Comparison of ENCODE assay signal across 16 cellular contexts in genomic region chr6:35058827-35059522, GRCh38.
DNase-seq lines count a peak whose midpoint lies in the region; ATAC-seq and TF ChIP-seq lines count a peak whose summit lies in the region.
"Had no signal": no experiment of that assay in that cellular context is flagged by ENCODE, and none has a peak within 500 bp of the region (broad histone marks: within the 10 kb centered on the region; RNA-seq: fewer than 3 reads in every experiment).

No MANE protein-coding gene starts in this region.

- no peak for TF ChIP-seq EP300 in stomach (IDR thresholded peaks at IDR 0.05)
- TF ChIP-seq EP300 in tibial nerve (IDR thresholded peaks at IDR 0.05) = no peak

- H3K27me3 ChIP-seq in stomach (no peaks in the 10 kb centered on the region), tibial nerve (no peaks in the 10 kb centered on the region)
- H3K27me3 ChIP-seq: heart left ventricle, vagina had no signal

- no peaks in the 10 kb centered on the region for H3K9me3 Mint-ChIP-seq in activated naive CD4-positive, alpha-beta T cell treated with anti-CD3 and anti-CD28 coated beads, Interleukin-2, amount 50 U/mL, for 72 hours
- no peaks in the 10 kb centered on the region for H3K9me3 Mint-ChIP-seq in WTC11
- H3K9me3 Mint-ChIP-seq: T-helper 1 cell treated with Interleukin-12 subunit alpha and Interleukin-12 subunit beta and Interleukin-4 antibody, amounts not matched to agents 30 μg/mL and 1 μg/mL, for 36 hours had no signal

- H3K9me3 ChIP-seq in mesodermal cell (ENCODE audit: control insufficient read depth, low read length) (no peaks in the 10 kb centered on the region), stomach (no peaks in the 10 kb centered on the region), tibial nerve (no peaks in the 10 kb centered on the region)
- H3K9me3 ChIP-seq: heart left ventricle, vagina had no signal

- intact Hi-C loops in stomach (cut with DNase I; ENCODE audit: low total_unique reads) = no loop called here

- CTCF ChIA-PET in WTC11 (lab: Charles Lee) = interaction anchor here (0.6 to 1.4 kb wide), 2 partner anchors 72 to 128 kb away, joined by 3 to 4 read pairs; no protein-coding TSS in a partner anchor

- H3K4me1 ChIP-seq in mesodermal cell (ENCODE audit: control insufficient read depth, insufficient read depth, low read length, poor library complexity, severe bottlenecking) (peaks cover 6% of the 10 kb centered on the region), stomach (peaks cover 0 to 41% (median 22%) of the 10 kb centered on the region in 4 donors), tibial nerve (peaks cover 0 to 39% (median 0%) of the 10 kb centered on the region in 4 donors)
- H3K4me1 ChIP-seq: vagina had no signal

- DNase-seq in activated naive CD4-positive, alpha-beta T cell treated with anti-CD3 and anti-CD28 coated beads, Interleukin-2, amount 50 U/mL, for 72 hours (ENCODE audit: low spot score in 2 of 2) = no peak
- no peak for DNase-seq in activated naive CD4-positive, alpha-beta T cell treated with anti-CD3 and anti-CD28 coated beads, Interleukin-2, amount 50 U/mL, for 16 hours
- no peak for DNase-seq in WTC11 (ENCODE audit: low spot score)
- DNase-seq in stomach = peak; percentile 45
- DNase-seq in tibial nerve (ENCODE audit: low spot score in 2 of 2) = no peak
- DNase-seq in dedifferentiated amniotic fluid mesenchymal stem cell (ENCODE audit: extremely low spot score) = no peak
- DNase-seq: activated CD4-positive, alpha-beta T cell treated with anti-CD3 and anti-CD28 coated beads for 4 hours; erythroblast; kidney; NCI-H1436 treated with DMSO at 0.1 percent for 48 hours; stimulated activated CD4-positive, alpha-beta T cell treated with anti-CD3 and anti-CD28 coated beads, Interleukin-2, amount 100 ng/mL, for 24 hours had no signal

- TF ChIP-seq CTCF in WTC11 (IDR thresholded peaks at IDR 0.05) = no peak
- TF ChIP-seq CTCF in stomach (IDR thresholded peaks at IDR 0.05) = no peak
- no peak for TF ChIP-seq CTCF in tibial nerve (IDR thresholded peaks at IDR 0.05)

- POLR2A ChIA-PET in WTC11 (lab: Charles Lee) = no interaction called here

- 93 to 95% methylated on average over 17 to 19 of the region's 21 CpGs for WGBS in mesodermal cell (ENCODE audit: insufficient coverage in 2 of 2), 2 experiments
- WGBS in stomach, 5 donors = 77 to 87% (median 84%) methylated on average over 17 to 21 of the region's 21 CpGs
- WGBS in tibial nerve, 2 donors = 77 to 87% methylated on average over 21 of the region's 21 CpGs

- peaks cover 9% of the 10 kb centered on the region for H3K4me1 Mint-ChIP-seq in WTC11

- H3K27ac Mint-ChIP-seq in activated naive CD4-positive, alpha-beta T cell treated with anti-CD3 and anti-CD28 coated beads, Interleukin-2, amount 50 U/mL, for 72 hours = peak overlapping the region; percentile 1 to 69
- peak overlapping the region; percentile 88 for H3K27ac Mint-ChIP-seq in WTC11
- H3K27ac Mint-ChIP-seq: T-helper 1 cell treated with Interleukin-12 subunit alpha and Interleukin-12 subunit beta and Interleukin-4 antibody, amounts not matched to agents 30 μg/mL and 1 μg/mL, for 36 hours had no signal

- H3K27me3 Mint-ChIP-seq in WTC11 (ENCODE audit: low read depth) = no peaks in the 10 kb centered on the region

- H3K4me3 ChIP-seq in mesodermal cell (ENCODE audit: extremely low read depth, insufficient read depth, low read length, poor library complexity, severe bottlenecking) (no peak overlapping the region), stomach (no peak overlapping the region), tibial nerve (no peak overlapping the region)
- H3K4me3 ChIP-seq: heart left ventricle, vagina had no signal

- no peak for TF ChIP-seq POLR2A in stomach (IDR thresholded peaks at IDR 0.05)
- no peak for TF ChIP-seq POLR2A in tibial nerve (IDR thresholded peaks at IDR 0.05)

- ATAC-seq in activated naive CD4-positive, alpha-beta T cell treated with anti-CD3 and anti-CD28 coated beads, Interleukin-2, amount 50 U/mL, for 72 hours = peak in 1 of 2 donors; percentile 11
- no peak for ATAC-seq in WTC11
- no peak for ATAC-seq in GM18907 (IDR thresholded peaks at IDR 0.05; ENCODE audit: unreplicated experiment)

- H3K4me3 Mint-ChIP-seq in WTC11 = no peak overlapping the region
- H3K4me3 Mint-ChIP-seq: T-helper 1 cell treated with Interleukin-12 subunit alpha and Interleukin-12 subunit beta and Interleukin-4 antibody, amounts not matched to agents 30 μg/mL and 1 μg/mL, for 36 hours had no signal

- H3K27ac ChIP-seq in mesodermal cell (ENCODE audit: low read depth, low read length, severe bottlenecking) (peak overlapping the region; percentile 16), stomach (peak overlapping the region in 2 of 5 donors; percentile 51 to 54), tibial nerve (peak overlapping the region in 1 of 4 donors; percentile 57)
- H3K27ac ChIP-seq: vagina had no signal

- no peaks in the 10 kb centered on the region for H3K36me3 Mint-ChIP-seq in activated naive CD4-positive, alpha-beta T cell treated with anti-CD3 and anti-CD28 coated beads, Interleukin-2, amount 50 U/mL, for 72 hours
- peaks cover 20% of the 10 kb centered on the region for H3K36me3 Mint-ChIP-seq in WTC11

- peaks cover 45% of the 10 kb centered on the region for H3K36me3 ChIP-seq in mesodermal cell (ENCODE audit: control insufficient read depth, insufficient read depth, low read length)
- H3K36me3 ChIP-seq in stomach = peaks cover 43 to 92% (median 89%) of the 10 kb centered on the region in 4 donors
- peaks cover 0 to 85% (median 11%) of the 10 kb centered on the region in 3 donors for H3K36me3 ChIP-seq in tibial nerve

TF ChIP-seq in WTC11, 78 proteins besides CTCF, POLR2A, EP300 and RAD21 (continues in another document):
- TF ChIP-seq CREB1 (CRISPR knock-in tag; IDR thresholded peaks at IDR 0.05) = no peak
- TF ChIP-seq RELA (CRISPR knock-in tag; IDR thresholded peaks at IDR 0.05; ENCODE audit: borderline replicate concordance) = no peak
- TF ChIP-seq ZBTB21 (CRISPR knock-in tag; IDR thresholded peaks at IDR 0.05; ENCODE audit: borderline replicate concordance) = no peak
- no peak for TF ChIP-seq ERG (CRISPR knock-in tag; IDR thresholded peaks at IDR 0.05)
- TF ChIP-seq ZNF317 (CRISPR knock-in tag; IDR thresholded peaks at IDR 0.05; ENCODE audit: borderline replicate concordance, low read depth) = no peak
- TF ChIP-seq, protein P1, sequence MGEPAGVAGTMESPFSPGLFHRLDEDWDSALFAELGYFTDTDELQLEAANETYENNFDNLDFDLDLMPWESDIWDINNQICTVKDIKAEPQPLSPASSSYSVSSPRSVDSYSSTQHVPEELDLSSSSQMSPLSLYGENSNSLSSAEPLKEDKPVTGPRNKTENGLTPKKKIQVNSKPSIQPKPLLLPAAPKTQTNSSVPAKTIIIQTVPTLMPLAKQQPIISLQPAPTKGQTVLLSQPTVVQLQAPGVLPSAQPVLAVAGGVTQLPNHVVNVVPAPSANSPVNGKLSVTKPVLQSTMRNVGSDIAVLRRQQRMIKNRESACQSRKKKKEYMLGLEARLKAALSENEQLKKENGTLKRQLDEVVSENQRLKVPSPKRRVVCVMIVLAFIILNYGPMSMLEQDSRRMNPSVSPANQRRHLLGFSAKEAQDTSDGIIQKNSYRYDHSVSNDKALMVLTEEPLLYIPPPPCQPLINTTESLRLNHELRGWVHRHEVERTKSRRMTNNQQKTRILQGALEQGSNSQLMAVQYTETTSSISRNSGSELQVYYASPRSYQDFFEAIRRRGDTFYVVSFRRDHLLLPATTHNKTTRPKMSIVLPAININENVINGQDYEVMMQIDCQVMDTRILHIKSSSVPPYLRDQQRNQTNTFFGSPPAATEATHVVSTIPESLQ (CRISPR knock-in tag; IDR thresholded peaks at IDR 0.05) = no peak
- no peak for TF ChIP-seq ZNF219 (CRISPR knock-in tag; IDR thresholded peaks at IDR 0.05; ENCODE audit: borderline replicate concordance)
- TF ChIP-seq FOXK1 (CRISPR knock-in tag; IDR thresholded peaks at IDR 0.05) = no peak
- TF ChIP-seq NFYB (CRISPR knock-in tag; conservative IDR thresholded peaks at IDR 0.05; ENCODE audit: low read depth) = no peak
- TF ChIP-seq SOX15 (CRISPR knock-in tag; IDR thresholded peaks at IDR 0.05) = no peak
- TF ChIP-seq IRF1 (CRISPR knock-in tag; IDR thresholded peaks at IDR 0.05) = no peak
- TF ChIP-seq OVOL2 (CRISPR knock-in tag; IDR thresholded peaks at IDR 0.05; ENCODE audit: borderline replicate concordance) = no peak
- TF ChIP-seq NFATC4 (CRISPR knock-in tag; IDR thresholded peaks at IDR 0.05) = no peak
